Comparison of ENCODE assay signal across 10 cellular contexts in the genomic region with DNA sequence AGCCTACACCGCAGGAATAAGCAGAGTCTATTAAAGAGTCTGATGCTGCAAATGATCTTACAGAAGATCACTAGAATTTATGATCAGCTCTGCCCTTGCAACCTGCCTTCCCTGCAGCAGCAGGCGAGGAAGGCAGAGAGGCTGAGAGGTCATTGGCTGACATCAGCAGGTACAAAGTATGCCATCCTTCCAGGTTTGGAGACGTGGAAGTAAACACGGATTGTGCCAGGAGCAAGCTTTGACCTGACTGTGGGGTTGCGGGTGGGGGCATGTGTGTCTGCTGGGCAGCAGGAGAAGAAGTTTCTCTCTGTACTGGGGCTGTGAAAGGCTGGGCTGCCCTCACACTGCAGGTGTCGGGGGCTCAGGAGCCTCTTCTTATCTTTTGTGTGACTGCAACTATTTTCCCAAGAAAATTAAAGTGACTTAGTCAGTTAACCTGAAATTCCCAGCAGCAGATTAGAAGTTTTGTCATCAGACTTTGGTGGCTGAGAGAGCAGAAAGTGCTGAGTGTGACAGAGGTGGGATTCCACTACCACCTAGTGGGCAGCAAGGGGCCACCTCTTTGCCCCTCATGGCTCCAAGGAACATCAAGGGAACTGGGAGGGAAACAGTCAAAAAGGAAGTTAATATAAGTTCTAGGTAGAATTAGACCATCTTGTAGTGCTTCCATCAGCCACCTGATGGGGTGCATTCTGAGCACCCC.
DNase-seq lines count a peak whose midpoint lies in the region; ATAC-seq and TF ChIP-seq lines count a peak whose summit lies in the region.
"Had no signal": no experiment of that assay in that cellular context is flagged by ENCODE, and none has a peak within 500 bp of the region (broad histone marks: within the 10 kb centered on the region; RNA-seq: fewer than 3 reads in every experiment).

No MANE protein-coding gene starts in this region.

- POLR2A ChIA-PET in PC-9 (lab: Charles Lee; ENCODE audit: unreplicated experiment) = no interaction called here

- no peak overlapping the region for H2AFZ ChIP-seq in PC-9

- H3K4me3 Mint-ChIP-seq in CD4-positive, CD25-positive, alpha-beta regulatory T cell = no peak overlapping the region
- H3K4me3 Mint-ChIP-seq: dendritic cell treated with granulocyte-macrophage colony-stimulating factor and Interleukin-4, amounts not matched to agents 40 ng/mL and 50 ng/mL, for 4 days had no signal

- peaks cover 11% of the 10 kb centered on the region for H3K4me1 ChIP-seq in CD4-positive, CD25-positive, alpha-beta regulatory T cell (ENCODE audit: control insufficient read depth, insufficient read depth, low read length, poor library complexity, severe bottlenecking)
- H3K4me1 ChIP-seq in PC-9 (replicated peaks; ENCODE audit: insufficient read depth) (peaks cover 4% of the 10 kb centered on the region; the same call in 1 of the 2 replicates), iPS DF 6.9 (ENCODE audit: control insufficient read depth, insufficient read depth, low read length) (no peaks in the 10 kb centered on the region)

- intact Hi-C loops in PC-9 (cut with micrococcal nuclease; ENCODE audit: unreplicated experiment) = loop anchor here (5.0 kb wide), 1 partner anchor 179 kb away; no protein-coding TSS in a partner anchor

- H3K4me2 ChIP-seq in PC-9 = no peak overlapping the region

- DNase-seq in CD4-positive, CD25-positive, alpha-beta regulatory T cell = no peak
- DNase-seq in PC-9 (peak in 1 of 2 experiments; percentile 4), iPS DF 6.9 (ENCODE audit: low read depth, low spot score) (peak; percentile 29), dedifferentiated amniotic fluid mesenchymal stem cell (ENCODE audit: extremely low spot score) (no peak), germinal center (ENCODE audit: low spot score) (no peak), midbrain (lab: John Stamatoyannopoulos, UW) (no peak)
- DNase-seq: activated CD4-positive, alpha-beta T cell treated with anti-CD3 and anti-CD28 coated beads for 4 hours had no signal

- H3K9me3 ChIP-seq in CD4-positive, CD25-positive, alpha-beta regulatory T cell (ENCODE audit: control insufficient read depth in 2 of 2, low read length in 2 of 2) = no peaks in the 10 kb centered on the region
- H3K9me3 ChIP-seq in PC-9 (ENCODE audit: insufficient read depth, low read depth) = no peaks in the 10 kb centered on the region
- no peaks in the 10 kb centered on the region for H3K9me3 ChIP-seq in iPS DF 6.9 (ENCODE audit: control insufficient read depth, insufficient read depth, low read length)

- WGBS in iPS DF 6.9 (ENCODE audit: insufficient coverage, insufficient read length) = no CpG with 5 or more reads among the region's 6 CpGs

- 0 out of 2 replicates have a peak, but pooled peaks have one; percentile 15 for TF ChIP-seq CTCF in PC-9 (conservative IDR thresholded peaks at IDR 0.05)

- peaks cover 6% of the 10 kb centered on the region; the same call in 1 of the 2 replicates for H3F3A ChIP-seq in PC-9 (ENCODE audit: insufficient read depth, low read depth)

- no TSS peak for BruUV-seq in PC-9 (replicated peaks; lab: Mats Ljungman, UMichigan)

- H3K27me3 Mint-ChIP-seq in CD4-positive, CD25-positive, alpha-beta regulatory T cell = peaks cover 5% of the 10 kb centered on the region
- H3K27me3 Mint-ChIP-seq: dendritic cell treated with granulocyte-macrophage colony-stimulating factor and Interleukin-4, amounts not matched to agents 40 ng/mL and 50 ng/mL, for 4 days had no signal

- ATAC-seq in CD4-positive, CD25-positive, alpha-beta regulatory T cell (ENCODE audit: low read depth in 2 of 2) = peak; percentile 36 to 47
- peak; percentile 26 for ATAC-seq in GM21529 (IDR thresholded peaks at IDR 0.05; ENCODE audit: unreplicated experiment)
- no peak for ATAC-seq in GM18873 (IDR thresholded peaks at IDR 0.05; ENCODE audit: low FRiP score, unreplicated experiment)

- H3K27ac Mint-ChIP-seq in CD4-positive, CD25-positive, alpha-beta regulatory T cell = peak overlapping the region in 1 of 3 donors; percentile 28
- H3K27ac Mint-ChIP-seq: dendritic cell treated with granulocyte-macrophage colony-stimulating factor and Interleukin-4, amounts not matched to agents 40 ng/mL and 50 ng/mL, for 4 days had no signal

- H3K27ac ChIP-seq in CD4-positive, CD25-positive, alpha-beta regulatory T cell (ENCODE audit: insufficient read depth, low read length, poor library complexity, severe bottlenecking) = peak overlapping the region; percentile 18
- H3K27ac ChIP-seq in PC-9 (no peak overlapping the region), iPS DF 6.9 (ENCODE audit: low read length) (no peak overlapping the region)

- peaks cover 2% of the 10 kb centered on the region for H3K27me3 ChIP-seq in CD4-positive, CD25-positive, alpha-beta regulatory T cell (ENCODE audit: control insufficient read depth, insufficient read depth, low read length)
- peaks cover 18% of the 10 kb centered on the region for H3K27me3 ChIP-seq in PC-9 (ENCODE audit: insufficient read depth, low read depth)
- no peaks in the 10 kb centered on the region for H3K27me3 ChIP-seq in iPS DF 6.9 (ENCODE audit: control insufficient read depth, insufficient read depth, low read length)

- no peaks in the 10 kb centered on the region for H4K20me1 ChIP-seq in PC-9 (ENCODE audit: insufficient read depth)

- peaks cover 0 to 7% (median 4%) of the 10 kb centered on the region in 4 donors for H3K4me1 Mint-ChIP-seq in CD4-positive, CD25-positive, alpha-beta regulatory T cell

- no peaks in the 10 kb centered on the region for H3K79me2 ChIP-seq in PC-9 (ENCODE audit: low read depth)

- H3K9me3 Mint-ChIP-seq in CD4-positive, CD25-positive, alpha-beta regulatory T cell = peaks cover 0 to 1% (median 0%) of the 10 kb centered on the region in 7 donors
- H3K9me3 Mint-ChIP-seq: dendritic cell treated with granulocyte-macrophage colony-stimulating factor and Interleukin-4, amounts not matched to agents 40 ng/mL and 50 ng/mL, for 4 days had no signal

- CTCF ChIA-PET in PC-9 (lab: Charles Lee) = interaction anchor here (1.4 kb wide), 1 partner anchor 178 kb away, joined by 3 read pairs; no protein-coding TSS in a partner anchor

- H3K4me3 ChIP-seq in CD4-positive, CD25-positive, alpha-beta regulatory T cell (ENCODE audit: low read depth, low read length) = no peak overlapping the region
- no peak overlapping the region for H3K4me3 ChIP-seq in PC-9
- H3K4me3 ChIP-seq in iPS DF 6.9 (ENCODE audit: low read length) = no peak overlapping the region

- no peaks in the 10 kb centered on the region for H3K9me2 ChIP-seq in PC-9 (ENCODE audit: insufficient read depth)

- H3K36me3 Mint-ChIP-seq in CD4-positive, CD25-positive, alpha-beta regulatory T cell = no peaks in the 10 kb centered on the region

- no peaks in the 10 kb centered on the region for H3K36me3 ChIP-seq in CD4-positive, CD25-positive, alpha-beta regulatory T cell (ENCODE audit: control insufficient read depth, insufficient read depth, low read length)
- no peaks in the 10 kb centered on the region for H3K36me3 ChIP-seq in PC-9 (ENCODE audit: low read depth)
- H3K36me3 ChIP-seq in iPS DF 6.9 (ENCODE audit: control insufficient read depth, insufficient read depth, low read length) = no peaks in the 10 kb centered on the region
